In the genomic region with DNA sequence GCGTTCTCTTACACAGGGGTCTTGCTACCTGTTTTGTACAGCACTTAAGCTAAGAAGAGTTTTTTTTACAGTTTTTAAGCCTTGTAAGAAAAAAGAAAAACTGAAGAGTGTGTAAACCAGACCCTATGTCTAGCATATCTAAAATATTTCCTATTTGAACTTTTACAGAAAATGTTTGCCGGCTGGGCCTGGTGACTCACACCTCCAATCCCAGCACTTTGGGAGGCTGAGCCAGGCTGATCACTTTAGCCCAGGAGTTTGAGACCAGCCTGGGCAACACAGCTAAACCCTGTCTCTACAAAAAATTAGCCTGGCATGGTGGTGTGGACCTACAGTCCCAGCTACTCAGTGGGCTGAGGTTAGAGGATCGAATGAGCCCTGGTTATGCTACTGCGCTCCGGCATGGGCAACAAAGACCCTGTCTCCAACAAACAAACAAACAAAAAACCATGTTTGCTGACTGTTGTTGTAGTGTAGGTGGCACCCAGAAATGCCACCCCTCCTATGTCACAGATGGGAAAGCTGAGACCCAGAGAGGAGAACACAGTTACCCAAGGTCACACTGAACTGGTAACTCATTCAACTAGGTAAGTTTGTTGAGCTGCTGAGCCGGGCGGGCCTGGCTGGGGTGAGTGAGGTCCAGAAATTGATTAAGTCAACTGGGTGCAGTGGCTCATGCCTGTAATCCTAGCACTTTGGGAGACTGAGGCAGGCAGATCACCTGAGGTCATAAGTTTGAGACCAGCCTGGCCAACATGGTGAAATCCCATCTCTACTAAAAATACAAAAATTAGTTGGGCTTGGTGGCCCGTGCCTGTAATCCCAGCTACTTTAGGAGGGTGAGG, we compare ENCODE assay signal across 8 cellular contexts.
DNase-seq lines count a peak whose midpoint lies in the region; ATAC-seq and TF ChIP-seq lines count a peak whose summit lies in the region.

No MANE protein-coding gene starts in this region.

- H3K36me3 ChIP-seq in DND-41 (ENCODE audit: insufficient read depth, low read length) (no peaks in the 10 kb centered on the region), OCI-LY3 (replicated peaks; ENCODE audit: low read depth, low read length) (peaks cover 10% of the 10 kb centered on the region), neutrophil (peaks cover 17% of the 10 kb centered on the region)

- no peak for DNase-seq in DND-41
- DNase-seq in COR-L47 (lab: John Stamatoyannopoulos, UW): no peak
- no peak for DNase-seq in activated gamma-delta T cell (lab: John Stamatoyannopoulos, UW)
- DNase-seq in RKO (ENCODE audit: low spot score): no peak
- DNase-seq in NCI-H1092 treated with DMSO at 0.1 percent for 48 hours (lab: John Stamatoyannopoulos, UW): no peak

- H3K27ac Mint-ChIP-seq in dendritic cell treated with granulocyte-macrophage colony-stimulating factor and Interleukin-4, amounts not matched to agents 40 ng/mL and 50 ng/mL, for 4 days: peak overlapping the region; percentile 94

- no peak overlapping the region; the same call in 1 of the 2 replicates for H3K9ac ChIP-seq in DND-41 (ENCODE audit: low read depth, low read length)
- peak overlapping the region; percentile 93; the same call in 1 of the 2 replicates for H3K9ac ChIP-seq in OCI-LY3 (ENCODE audit: low read length)

- H3K4me2 ChIP-seq in DND-41 (ENCODE audit: insufficient read depth, low read length) (peak overlapping the region; percentile 99; the same call in 1 of the 2 replicates), OCI-LY3 (ENCODE audit: low read length) (peak overlapping the region; percentile 98)

- H4K20me1 ChIP-seq in DND-41 (ENCODE audit: insufficient read depth, low read length) (peaks cover 17% of the 10 kb centered on the region; the same call in 1 of the 2 replicates), OCI-LY3 (ENCODE audit: insufficient read depth, low read length) (0 out of 2 replicates have a peak, but pooled peaks cover 6% of the 10 kb centered on the region)

- ATAC-seq in DND-41 (ENCODE audit: insufficient read depth, low read depth): no peak

- no peaks in the 10 kb centered on the region for H3K27me3 Mint-ChIP-seq in dendritic cell treated with granulocyte-macrophage colony-stimulating factor and Interleukin-4, amounts not matched to agents 40 ng/mL and 50 ng/mL, for 4 days

- no peaks in the 10 kb centered on the region for H3K9me3 ChIP-seq in DND-41 (ENCODE audit: insufficient read depth, low read length, severe bottlenecking)
- H3K9me3 ChIP-seq in OCI-LY3 (ENCODE audit: insufficient read depth, low read length): no peaks in the 10 kb centered on the region
- no peaks in the 10 kb centered on the region for H3K9me3 ChIP-seq in neutrophil

- no peaks in the 10 kb centered on the region for H3K9me3 Mint-ChIP-seq in dendritic cell treated with granulocyte-macrophage colony-stimulating factor and Interleukin-4, amounts not matched to agents 40 ng/mL and 50 ng/mL, for 4 days

- H3K79me2 ChIP-seq in DND-41 (ENCODE audit: insufficient read depth, low read length) (peaks cover 18% of the 10 kb centered on the region), OCI-LY3 (ENCODE audit: low read length) (peaks cover 35% of the 10 kb centered on the region)

- no peak overlapping the region for H3K4me3 ChIP-seq in DND-41 (ENCODE audit: low read depth in 1 of 2, low read length in 2 of 2)
- peak overlapping the region; percentile 89 for H3K4me3 ChIP-seq in OCI-LY3 (ENCODE audit: low read length)
- H3K4me3 ChIP-seq in neutrophil (ENCODE audit: low read depth in 1 of 2, low read length in 1 of 2): peak overlapping the region; percentile 98 to 100

- intact Hi-C loops in dendritic cell treated with granulocyte-macrophage colony-stimulating factor and Interleukin-4, amounts not matched to agents 40 ng/mL and 50 ng/mL, for 4 days (cut with micrococcal nuclease): no loop called here

- no peak for TF ChIP-seq CTCF in DND-41 (IDR thresholded peaks at IDR 0.05; ENCODE audit: borderline replicate concordance, extremely low read depth, low read length, poor library complexity, severe bottlenecking)
- no peak for TF ChIP-seq CTCF in OCI-LY3 (IDR thresholded peaks at IDR 0.05; ENCODE audit: low read depth, low read length)
- TF ChIP-seq CTCF in neutrophil (IDR thresholded peaks at IDR 0.05): no peak

- H3K4me1 ChIP-seq in DND-41 (ENCODE audit: insufficient read depth, low read length) (peaks cover 27% of the 10 kb centered on the region), OCI-LY3 (ENCODE audit: low read length) (peaks cover 46% of the 10 kb centered on the region), neutrophil (ENCODE audit: control insufficient read depth in 1 of 2, insufficient read depth in 1 of 2, low read depth in 1 of 2, low read length in 1 of 2) (peaks cover 50 to 66% of the 10 kb centered on the region in 2 experiments)

- H3K27ac ChIP-seq in DND-41 (ENCODE audit: low read length) (no peak overlapping the region), OCI-LY3 (ENCODE audit: low read length) (no peak overlapping the region), neutrophil (peak overlapping the region; percentile 100)

- H2AFZ ChIP-seq in DND-41 (ENCODE audit: low read depth, low read length) (no peak overlapping the region), OCI-LY3 (ENCODE audit: low read depth, low read length) (no peak overlapping the region)

- H3K36me3 Mint-ChIP-seq in dendritic cell treated with granulocyte-macrophage colony-stimulating factor and Interleukin-4, amounts not matched to agents 40 ng/mL and 50 ng/mL, for 4 days (ENCODE audit: low read depth): peaks cover 38% of the 10 kb centered on the region

- H3K4me1 Mint-ChIP-seq in dendritic cell treated with granulocyte-macrophage colony-stimulating factor and Interleukin-4, amounts not matched to agents 40 ng/mL and 50 ng/mL, for 4 days (ENCODE audit: low read depth): peaks cover 62% of the 10 kb centered on the region

- peak overlapping the region; percentile 59 for H3K4me3 Mint-ChIP-seq in dendritic cell treated with granulocyte-macrophage colony-stimulating factor and Interleukin-4, amounts not matched to agents 40 ng/mL and 50 ng/mL, for 4 days

- no peaks in the 10 kb centered on the region for H3K27me3 ChIP-seq in DND-41 (ENCODE audit: insufficient read depth, low read length, poor library complexity)
- H3K27me3 ChIP-seq in OCI-LY3 (ENCODE audit: low read depth, low read length): no peaks in the 10 kb centered on the region
- no peaks in the 10 kb centered on the region for H3K27me3 ChIP-seq in neutrophil

Comparison
In these comparisons a context has a peak if more than half of its experiments do, and no peak if none do; other contexts are left out.
1. H3K4me3 ChIP-seq: peak in OCI-LY3 (single experiment) and neutrophil (2 of 2); none in DND-41 (0 of 2).